Comparison of ENCODE assay signal across 30 cellular contexts in genomic region chr1:59485949-59486348, GRCh38.
DNase-seq lines count a peak whose midpoint lies in the region; ATAC-seq, FAIRE-seq and TF ChIP-seq lines count a peak whose summit lies in the region.
"Had no signal": no experiment of that assay in that cellular context is flagged by ENCODE, and none has a peak within 500 bp of the region (broad histone marks: within the 10 kb centered on the region; RNA-seq: fewer than 3 reads in every experiment).

No MANE protein-coding gene starts in this region.

- FAIRE-seq in H54 (lab: Jason Lieb, UNC), result peak; percentile 58
- FAIRE-seq: kidney, urothelium cell line had no signal

- no peak for TF ChIP-seq CTCF in fibroblast of the aortic adventitia (IDR thresholded peaks at IDR 0.05; ENCODE audit: insufficient read depth, low read length)

- peak; percentile 58 for DNase-seq in DMS 273 (lab: John Stamatoyannopoulos, UW; ENCODE audit: unreplicated experiment)
- no peak for DNase-seq in DMS 273 treated with DMSO at 0.1 percent for 48 hours (lab: John Stamatoyannopoulos, UW)
- no peak for DNase-seq in H54 (ENCODE audit: insufficient read length, low spot score)
- DNase-seq in OCI-M1 (lab: John Stamatoyannopoulos, UW), result peak; percentile 11
- DNase-seq in fibroblast of the aortic adventitia (ENCODE audit: low read depth), result peak; percentile 6
- DNase-seq in foreskin melanocyte, result no peak
- DNase-seq: activated CD4-positive, alpha-beta memory T cell treated with anti-CD3 and anti-CD28 coated beads, Interleukin-2, amount 10 ng/mL, durations not matched to agents 7 days and 5 days; activated CD4-positive, CD25-positive, alpha-beta regulatory T cell treated with anti-CD3 and anti-CD28 coated beads, Interleukin-2, amount 50 U/mL, for 72 hours; activated CD8-positive, alpha-beta memory T cell treated with anti-CD3 and anti-CD28 coated beads, Interleukin-2, amount 50 U/mL, for 4 hours; activated naive CD4-positive, alpha-beta T cell treated with Interleukin-2 at 50 U/mL for 16 hours; brain microvascular endothelial cell; C1 segment of cervical spinal cord; COR-L47; DMS79 treated with DMSO at 0.1 percent for 48 hours; GDM1; KBM-7; kidney; left ventricle myocardium superior; MG63; NCI-H1105; NCI-H187; NCI-H526 treated with DMSO at 0.1 percent for 48 hours; SK-N-SH; stimulated activated CD4-positive, alpha-beta T cell treated with anti-CD3 and anti-CD28 coated beads, Interleukin-1b, Interleukin-23, amount 100 ng/mL, for 48 hours; testis had no signal

- no peak for TF ChIP-seq POLR2A in H54 (IDR thresholded peaks at IDR 0.05; ENCODE audit: low read depth, low read length)

- ATAC-seq in HG02970 (IDR thresholded peaks at IDR 0.05; ENCODE audit: low FRiP score, unreplicated experiment) (no peak), HG02938 (IDR thresholded peaks at IDR 0.05; ENCODE audit: unreplicated experiment) (no peak)
- ATAC-seq: HCT116, left ventricle myocardium superior, Right ventricle myocardium inferior had no signal

- H3K4me3 ChIP-seq in fibroblast of the aortic adventitia (ENCODE audit: low read depth, low read length), result no peak overlapping the region
- H3K4me3 ChIP-seq: MG63, testis had no signal

Comparison
In these comparisons a context has a peak if more than half of its experiments do, and no peak if none do; other contexts are left out.
1. DNase-seq: peak in DMS 273 (single experiment), OCI-M1 (single experiment) and fibroblast of the aortic adventitia (single experiment); none in DMS 273 treated with DMSO at 0.1 percent for 48 hours (single experiment), H54 (single experiment) and foreskin melanocyte (single experiment).